Comparison of ENCODE assay signal across 21 cellular contexts in genomic region chr9:35495984-35496383, GRCh38. TPM values are rescaled to one million over a fixed set of nuclear protein-coding genes. Genes with fewer than 3 reads are reported as not detected.
DNase-seq lines count a peak whose midpoint lies in the region; ATAC-seq and TF ChIP-seq lines count a peak whose summit lies in the region.
"Had no signal": no experiment of that assay in that cellular context is flagged by ENCODE, and none has a peak within 500 bp of the region (broad histone marks: within the 10 kb centered on the region; RNA-seq: fewer than 3 reads in every experiment).

No MANE protein-coding gene starts in this region.

- H3K36me3 Mint-ChIP-seq in activated CD4-positive, alpha-beta T cell treated with anti-CD3 and anti-CD28 coated beads, Interleukin-2, amount 10 ng/mL, durations not matched to agents 24 days and 14 days (ENCODE audit: low read depth) = no peaks in the 10 kb centered on the region
- no peaks in the 10 kb centered on the region for H3K36me3 Mint-ChIP-seq in CD4-positive, alpha-beta T cell (ENCODE audit: low read depth)
- peaks cover 4 to 14% (median 4%) of the 10 kb centered on the region in 5 donors for H3K36me3 Mint-ChIP-seq in naive thymus-derived CD4-positive, alpha-beta T cell

- no peaks in the 10 kb centered on the region for H3K79me2 ChIP-seq in SU-DHL-6 (ENCODE audit: insufficient read depth, low read length)

- in situ Hi-C loops in GM13977 (cut with MboI; ENCODE audit: low pct_unique_long_range_greater_than_20kb, low sequenced_read_pairs, unreplicated experiment) = no loop called here

- H2AFZ ChIP-seq in SU-DHL-6 (ENCODE audit: low read depth, low read length, severe bottlenecking) = peak overlapping the region; percentile 7

- POLR2A ChIA-PET in CD4-positive, alpha-beta T cell (lab: Charles Lee) = interaction anchor here (0.9 to 1.4 kb wide), 3 partner anchors 10 to 596 kb away, joined by 3 read pairs; no protein-coding TSS in a partner anchor
- POLR2A ChIA-PET in naive thymus-derived CD4-positive, alpha-beta T cell (lab: Charles Lee) = interaction anchor here (0.6 kb wide), 1 partner anchor 458 kb away, joined by 3 read pairs; no protein-coding TSS in a partner anchor

- no peaks in the 10 kb centered on the region for H3K9me3 ChIP-seq in CD4-positive, alpha-beta T cell (ENCODE audit: control insufficient read depth, low read length)
- no peaks in the 10 kb centered on the region for H3K9me3 ChIP-seq in SU-DHL-6 (ENCODE audit: insufficient read depth, low read length)
- H3K9me3 ChIP-seq in naive thymus-derived CD4-positive, alpha-beta T cell (ENCODE audit: control insufficient read depth in 2 of 3, low read length in 3 of 3) = peaks cover 0 to 3% (median 0%) of the 10 kb centered on the region in 3 experiments
- H3K9me3 ChIP-seq: gastroesophageal sphincter had no signal

- CTCF ChIA-PET in CD4-positive, alpha-beta T cell (lab: Charles Lee) = interaction anchor here (1.1 kb wide), 1 partner anchor 44 kb away, joined by 3 read pairs; no protein-coding TSS in a partner anchor
- CTCF ChIA-PET in naive thymus-derived CD4-positive, alpha-beta T cell (lab: Charles Lee) = interaction anchor here (0.6 to 2.5 kb wide), 6 partner anchors 10 to 155 kb away, joined by 3 to 7 read pairs (median 4); no protein-coding TSS in a partner anchor

- peak; percentile 52 for ATAC-seq in CD4-positive, alpha-beta T cell (ENCODE audit: poor library complexity)
- peak; percentile 47 for ATAC-seq in naive thymus-derived CD4-positive, alpha-beta T cell
- ATAC-seq in esophagus mucosa = no peak
- ATAC-seq: gastroesophageal sphincter; natural killer cell treated with Interleukin-12 subunit alpha and Interleukin-12 subunit beta and Interleukin-15 and Interleukin-18, amount 100 ng/mL, for 72 hours; WTC11 had no signal

- H3K27ac ChIP-seq in CD4-positive, alpha-beta T cell (ENCODE audit: low read depth, low read length) = no peak overlapping the region
- no peak overlapping the region for H3K27ac ChIP-seq in SU-DHL-6 (ENCODE audit: low read depth, low read length)
- no peak overlapping the region for H3K27ac ChIP-seq in naive thymus-derived CD4-positive, alpha-beta T cell (ENCODE audit: low read depth, low read length)
- H3K27ac ChIP-seq: dorsolateral prefrontal cortex had no signal

- no peaks in the 10 kb centered on the region for H3F3A ChIP-seq in SU-DHL-6 (ENCODE audit: insufficient read depth)

- H3K36me3 ChIP-seq in SU-DHL-6 (ENCODE audit: low read length) = no peaks in the 10 kb centered on the region
- no peaks in the 10 kb centered on the region for H3K36me3 ChIP-seq in naive thymus-derived CD4-positive, alpha-beta T cell (ENCODE audit: control insufficient read depth in 2 of 3, insufficient read depth in 3 of 3, low read length in 3 of 3)
- H3K36me3 ChIP-seq: gastroesophageal sphincter had no signal

- no peak overlapping the region for H3K9ac ChIP-seq in SU-DHL-6 (ENCODE audit: low read length)

- H3K4me3 Mint-ChIP-seq in activated CD4-positive, alpha-beta T cell treated with anti-CD3 and anti-CD28 coated beads, Interleukin-2, amount 10 ng/mL, durations not matched to agents 24 days and 14 days = peak overlapping the region; percentile 17
- peak overlapping the region; percentile 65 for H3K4me3 Mint-ChIP-seq in CD4-positive, alpha-beta T cell
- H3K4me3 Mint-ChIP-seq in naive thymus-derived CD4-positive, alpha-beta T cell = peak overlapping the region; percentile 18 to 76 (median 63)
- H3K4me3 Mint-ChIP-seq: natural killer cell treated with Interleukin-12 subunit alpha and Interleukin-12 subunit beta and Interleukin-15 and Interleukin-18, amount 100 ng/mL, for 72 hours; WTC11 had no signal

- peaks cover 16% of the 10 kb centered on the region for H3K9me3 Mint-ChIP-seq in activated CD4-positive, alpha-beta T cell treated with anti-CD3 and anti-CD28 coated beads, Interleukin-2, amount 10 ng/mL, durations not matched to agents 24 days and 14 days
- peaks cover 8% of the 10 kb centered on the region for H3K9me3 Mint-ChIP-seq in CD4-positive, alpha-beta T cell
- peaks cover 0 to 42% (median 7%) of the 10 kb centered on the region in 11 donors for H3K9me3 Mint-ChIP-seq in naive thymus-derived CD4-positive, alpha-beta T cell

- H3K9me2 ChIP-seq in SU-DHL-6 (replicated peaks; ENCODE audit: insufficient read depth, low read length) = no peaks in the 10 kb centered on the region

- H3K4me2 ChIP-seq in SU-DHL-6 (ENCODE audit: low read depth, low read length, poor library complexity, severe bottlenecking) = no peak overlapping the region

- no peak overlapping the region for H3K4me3 ChIP-seq in SU-DHL-6 (ENCODE audit: insufficient read depth, low read length, poor library complexity, severe bottlenecking)
- no peak overlapping the region for H3K4me3 ChIP-seq in naive thymus-derived CD4-positive, alpha-beta T cell (ENCODE audit: low read length)
- H3K4me3 ChIP-seq: dorsolateral prefrontal cortex, gastroesophageal sphincter had no signal

- no peaks in the 10 kb centered on the region for H4K20me1 ChIP-seq in SU-DHL-6 (ENCODE audit: low read depth, low read length)

- no peak for TF ChIP-seq CTCF in CD4-positive, alpha-beta T cell (IDR thresholded peaks at IDR 0.05)
- no peak for TF ChIP-seq CTCF in SU-DHL-6 (IDR thresholded peaks at IDR 0.05; ENCODE audit: insufficient read depth, low read length, poor library complexity, severe bottlenecking)
- no peak for TF ChIP-seq CTCF in GM13977 (IDR thresholded peaks at IDR 0.05; ENCODE audit: extremely low read depth, insufficient read depth, missing control alignments)

- H3K4me1 Mint-ChIP-seq in activated CD4-positive, alpha-beta T cell treated with anti-CD3 and anti-CD28 coated beads, Interleukin-2, amount 10 ng/mL, durations not matched to agents 24 days and 14 days = peaks cover 27% of the 10 kb centered on the region
- H3K4me1 Mint-ChIP-seq in CD4-positive, alpha-beta T cell (ENCODE audit: low read depth) = peaks cover 39% of the 10 kb centered on the region
- H3K4me1 Mint-ChIP-seq in naive thymus-derived CD4-positive, alpha-beta T cell = peaks cover 16 to 45% (median 34%) of the 10 kb centered on the region in 7 donors

- no peak overlapping the region for H3K27ac Mint-ChIP-seq in activated CD4-positive, alpha-beta T cell treated with anti-CD3 and anti-CD28 coated beads, Interleukin-2, amount 10 ng/mL, durations not matched to agents 24 days and 14 days
- peak overlapping the region; percentile 55 for H3K27ac Mint-ChIP-seq in CD4-positive, alpha-beta T cell
- H3K27ac Mint-ChIP-seq in naive thymus-derived CD4-positive, alpha-beta T cell = peak overlapping the region; percentile 43 to 74 (median 63)
- H3K27ac Mint-ChIP-seq: natural killer cell treated with Interleukin-12 subunit alpha and Interleukin-12 subunit beta and Interleukin-15 and Interleukin-18, amount 100 ng/mL, for 72 hours; WTC11 had no signal

- DNase-seq in activated CD4-positive, alpha-beta T cell treated with anti-CD3 and anti-CD28 coated beads, Interleukin-2, amount 10 ng/mL, durations not matched to agents 24 days and 14 days = peak; percentile 79
- DNase-seq in activated CD4-positive, alpha-beta T cell treated with anti-CD3 and anti-CD28 coated beads, Interleukin-2, amount 50 U/mL, for 4 hours = no peak
- no peak for DNase-seq in CD4-positive, alpha-beta T cell
- peak in 4 of 9 donors; percentile 26 to 42 (median 32) for DNase-seq in naive thymus-derived CD4-positive, alpha-beta T cell
- no peak for DNase-seq in GM19238 (ENCODE audit: insufficient read length, low spot score)
- DNase-seq in GM13977 (ENCODE audit: low spot score) = no peak
- DNase-seq: activated CD8-positive, alpha-beta memory T cell treated with anti-CD3 and anti-CD28 coated beads, Interleukin-2, amount 50 U/mL, for 48 hours; DMS153; dorsolateral prefrontal cortex; GF-D8; mesendoderm; NCI-H1417 treated with DMSO at 0.1 percent for 48 hours; NCI-H69; OCI-M1; SHP77 treated with DMSO at 0.1 percent for 48 hours; stimulated activated CD4-positive, alpha-beta T cell treated with anti-CD3 and anti-CD28 coated beads, Interleukin-2, amount 100 ng/mL, for 24 hours had no signal

- no peaks in the 10 kb centered on the region for H3K27me3 ChIP-seq in CD4-positive, alpha-beta T cell (ENCODE audit: control insufficient read depth, insufficient read depth, low read length)
- H3K27me3 ChIP-seq in SU-DHL-6 (ENCODE audit: low read length) = no peaks in the 10 kb centered on the region
- H3K27me3 ChIP-seq in naive thymus-derived CD4-positive, alpha-beta T cell (ENCODE audit: control insufficient read depth in 2 of 2, insufficient read depth in 2 of 2, low read length in 2 of 2) = no peaks in the 10 kb centered on the region
- H3K27me3 ChIP-seq: dorsolateral prefrontal cortex, gastroesophageal sphincter had no signal

- H3K4me1 ChIP-seq in naive thymus-derived CD4-positive, alpha-beta T cell (ENCODE audit: control insufficient read depth in 2 of 2, insufficient read depth in 2 of 2, low read length in 2 of 2) = peaks cover 0 to 13% of the 10 kb centered on the region in 2 donors

- no peaks in the 10 kb centered on the region for H3K27me3 Mint-ChIP-seq in activated CD4-positive, alpha-beta T cell treated with anti-CD3 and anti-CD28 coated beads, Interleukin-2, amount 10 ng/mL, durations not matched to agents 24 days and 14 days
- peaks cover 6% of the 10 kb centered on the region for H3K27me3 Mint-ChIP-seq in CD4-positive, alpha-beta T cell
- no peaks in the 10 kb centered on the region for H3K27me3 Mint-ChIP-seq in naive thymus-derived CD4-positive, alpha-beta T cell
- H3K27me3 Mint-ChIP-seq: natural killer cell treated with Interleukin-12 subunit alpha and Interleukin-12 subunit beta and Interleukin-15 and Interleukin-18, amount 100 ng/mL, for 72 hours had no signal

- intact Hi-C loops in activated CD4-positive, alpha-beta T cell treated with anti-CD3 and anti-CD28 coated beads, Interleukin-2, amount 10 ng/mL, durations not matched to agents 24 days and 14 days (cut with micrococcal nuclease) = loop anchor here (5.0 kb wide), 1 partner anchor 76 kb away; no protein-coding TSS in a partner anchor
- intact Hi-C loops in CD4-positive, alpha-beta T cell (cut with DNase I, micrococcal nuclease) = no loop called here
- intact Hi-C loops in naive thymus-derived CD4-positive, alpha-beta T cell (cut with micrococcal nuclease) = no loop called here

RNA-seq across cellular contexts. Expression of gene RUSC2, which starts 6.1 kb away (rescaled TPM):
- 6.9 and 7.9 TPM in 2 replicates for total RNA-seq in activated CD4-positive, alpha-beta T cell treated with anti-CD3 and anti-CD28 coated beads, Interleukin-2, amount 10 ng/mL, durations not matched to agents 24 days and 14 days
- total RNA-seq in CD4-positive, alpha-beta T cell = 1 to 10 TPM; 1.6 to 1.8 TPM
- total RNA-seq in naive thymus-derived CD4-positive, alpha-beta T cell = 1 to 10 TPM; 3.1 to 8.3 (median 5.4) TPM
- polyA plus RNA-seq in naive thymus-derived CD4-positive, alpha-beta T cell = under 1 TPM; 0.18 to 0.92 TPM
- total RNA-seq in esophagus mucosa = 4.7 TPM
